Comparison of ENCODE assay signal across 22 cellular contexts in genomic region chr3:112508860-112509259, GRCh38. TPM values are rescaled to one million over a fixed set of nuclear protein-coding genes. Genes with fewer than 3 reads are reported as not detected.
"Had no signal": no experiment of that assay in that cellular context is flagged by ENCODE, and none has a peak within 500 bp of the region (broad histone marks: within the 10 kb centered on the region; RNA-seq: fewer than 3 reads in every experiment).

No MANE protein-coding gene starts in this region.

- H3K4me1 ChIP-seq: gastrocnemius medialis, left lung, psoas muscle, stomach had no signal

- H3K27me3 ChIP-seq: brain microvascular endothelial cell, gastrocnemius medialis, left lung, ovary, stomach had no signal

- ATAC-seq: activated T-helper 17 cell treated with anti-CD3 and anti-CD28 coated beads, Interleukin-2, amount 50 U/mL, for 72 hours; gastrocnemius medialis; left lung; natural killer cell; psoas muscle; right cardiac atrium; WTC11 had no signal

- H3K9me3 Mint-ChIP-seq: activated T-helper 17 cell treated with anti-CD3 and anti-CD28 coated beads, Interleukin-2, amount 50 U/mL, for 72 hours; central memory CD8-positive, alpha-beta T cell; natural killer cell had no signal

- H3K4me3 ChIP-seq: coronary artery, gastrocnemius medialis, left lung, ovary, psoas muscle, stomach had no signal

- H3K27me3 Mint-ChIP-seq: activated CD4-positive, alpha-beta memory T cell treated with anti-CD3 and anti-CD28 coated beads for 36 hours; activated naive CD8-positive, alpha-beta T cell treated with anti-CD3 and anti-CD28 coated beads, Interleukin-2, amount 10 ng/mL, durations not matched to agents 7 days and 5 days; activated T-helper 17 cell treated with anti-CD3 and anti-CD28 coated beads, Interleukin-2, amount 50 U/mL, for 72 hours; central memory CD8-positive, alpha-beta T cell; type B pancreatic cell had no signal

- H3K27ac ChIP-seq: brain microvascular endothelial cell, coronary artery, gastrocnemius medialis, left lung, ovary, psoas muscle, stomach had no signal

- DNase-seq: activated CD4-positive, alpha-beta memory T cell treated with anti-CD3 and anti-CD28 coated beads for 36 hours; activated CD4-positive, alpha-beta T cell treated with anti-CD3 and anti-CD28 coated beads for 4 hours; activated naive CD4-positive, alpha-beta T cell; activated naive CD8-positive, alpha-beta T cell treated with anti-CD3 and anti-CD28 coated beads, Interleukin-2, amount 10 ng/mL, durations not matched to agents 7 days and 5 days; activated T-cell treated with anti-CD3 and anti-CD28 coated beads for 4 hours; brain microvascular endothelial cell; gastrocnemius medialis; head of caudate nucleus; kidney; left lung; mammary epithelial cell; natural killer cell; ovary; psoas muscle; right cardiac atrium; stimulated activated CD4-positive, alpha-beta T cell treated with anti-CD3 and anti-CD28 coated beads, Interleukin-2, amount 100 ng/mL, for 24 hours; stomach had no signal

- H3K9me3 ChIP-seq: gastrocnemius medialis, ovary, psoas muscle, stomach had no signal

- H3K27ac Mint-ChIP-seq: activated CD4-positive, alpha-beta memory T cell treated with anti-CD3 and anti-CD28 coated beads for 36 hours; activated naive CD8-positive, alpha-beta T cell treated with anti-CD3 and anti-CD28 coated beads, Interleukin-2, amount 10 ng/mL, durations not matched to agents 7 days and 5 days; natural killer cell; type B pancreatic cell; WTC11 had no signal

- H3K36me3 Mint-ChIP-seq: natural killer cell had no signal

- H3K36me3 ChIP-seq: brain microvascular endothelial cell, gastrocnemius medialis, left lung, ovary, stomach had no signal

- H3K4me1 Mint-ChIP-seq: central memory CD8-positive, alpha-beta T cell; natural killer cell had no signal

- H3K4me3 Mint-ChIP-seq: activated CD4-positive, alpha-beta memory T cell treated with anti-CD3 and anti-CD28 coated beads for 36 hours; activated naive CD8-positive, alpha-beta T cell treated with anti-CD3 and anti-CD28 coated beads, Interleukin-2, amount 10 ng/mL, durations not matched to agents 7 days and 5 days; activated T-helper 17 cell treated with anti-CD3 and anti-CD28 coated beads, Interleukin-2, amount 50 U/mL, for 72 hours; central memory CD8-positive, alpha-beta T cell; natural killer cell; type B pancreatic cell; WTC11 had no signal

RNA-seq across cellular contexts. Expression of gene BTLA, which starts 9.6 kb away (rescaled TPM):
- total RNA-seq: gastrocnemius medialis, mammary epithelial cell, WTC11 had no signal
- polyA plus RNA-seq: mammary epithelial cell had no signal
